28 cellular contexts compared by ENCODE assay signal in genomic region chr17:1498233-1498632, GRCh38.
"Had no signal": no experiment of that assay in that cellular context is flagged by ENCODE, and none has a peak within 500 bp of the region (broad histone marks: within the 10 kb centered on the region; RNA-seq: fewer than 3 reads in every experiment).

No MANE protein-coding gene starts in this region.

- H3K27me3 ChIP-seq: adrenal gland, hepatocyte, right lobe of liver, upper lobe of left lung had no signal

- H3K4me3 ChIP-seq: adrenal gland, hepatocyte, right lobe of liver, thoracic aorta, upper lobe of left lung had no signal

- DNase-seq: activated B cell treated with CpG ODN at 0.5 μM for 24 hours; activated CD4-positive, alpha-beta T cell treated with anti-CD3 and anti-CD28 coated beads for 36 hours; activated CD4-positive, alpha-beta T cell treated with anti-CD3 and anti-CD28 coated beads, Interleukin-2, amount 50 U/mL, for 4 hours; activated CD8-positive, alpha-beta memory T cell treated with anti-CD3 and anti-CD28 coated beads for 24 hours; activated CD8-positive, alpha-beta memory T cell treated with anti-CD3 and anti-CD28 coated beads, Interleukin-2, amount 50 U/mL, for 4 hours; activated naive CD4-positive, alpha-beta T cell; activated T-cell treated with anti-CD3 and anti-CD28 coated beads, Interleukin-2, amount 50 U/mL, for 4 hours; adrenal gland; cerebellar nuclear complex; cortex of kidney; foreskin melanocyte; immature natural killer cell; kidney glomerular epithelial cell; left ventricle myocardium superior; occipital lobe; posterior cingulate gyrus; right lobe of liver; small intestine; stimulated activated CD4-positive, alpha-beta T cell treated with anti-CD3 and anti-CD28 coated beads, Interleukin-15, amount 100 ng/mL, for 24 hours; stimulated activated naive CD4-positive, alpha-beta T cell; T1000; upper lobe of left lung had no signal

- H3K36me3 Mint-ChIP-seq: activated naive CD8-positive, alpha-beta T cell; memory B cell had no signal

- H3K9me3 Mint-ChIP-seq: activated B cell treated with CpG ODN at 0.5 μM for 24 hours; activated T-cell treated with anti-CD3 and anti-CD28 coated beads, Interleukin-2, amount 50 U/mL, for 4 hours; activated T-helper 2 cell treated with anti-CD3 and anti-CD28 coated beads, Interferon-gamma antibody, Interleukin-2, Interleukin-4, amounts not matched to agents 10 μg/mL and 5 μg/mL and 100 μg/mL, durations not matched to agents 14 hours and 24 hours and 36 hours; immature natural killer cell; memory B cell; T-helper 1 cell treated with Interleukin-12 subunit alpha and Interleukin-12 subunit beta and Interleukin-4 antibody, amounts not matched to agents 30 μg/mL and 1 μg/mL, for 36 hours had no signal

- H3K4me3 Mint-ChIP-seq: activated B cell treated with CpG ODN at 0.5 μM for 24 hours; activated CD4-positive, alpha-beta T cell treated with anti-CD3 and anti-CD28 coated beads for 36 hours; activated naive CD8-positive, alpha-beta T cell; activated T-cell treated with anti-CD3 and anti-CD28 coated beads, Interleukin-2, amount 50 U/mL, for 4 hours; immature natural killer cell; memory B cell; T-helper 1 cell treated with Interleukin-12 subunit alpha and Interleukin-12 subunit beta and Interleukin-4 antibody, amounts not matched to agents 30 μg/mL and 1 μg/mL, for 36 hours had no signal

- H2AFZ ChIP-seq: hepatocyte had no signal

- H3K27ac ChIP-seq: adrenal gland, right lobe of liver, thoracic aorta had no signal

- H3K4me1 ChIP-seq: adrenal gland, right lobe of liver had no signal

- H3K9me3 ChIP-seq: adrenal gland, right lobe of liver, thoracic aorta, upper lobe of left lung had no signal

- H3K27ac Mint-ChIP-seq: activated B cell treated with CpG ODN at 0.5 μM for 24 hours; activated CD4-positive, alpha-beta T cell treated with anti-CD3 and anti-CD28 coated beads for 36 hours; activated naive CD8-positive, alpha-beta T cell; activated T-helper 2 cell treated with anti-CD3 and anti-CD28 coated beads, Interferon-gamma antibody, Interleukin-2, Interleukin-4, amounts not matched to agents 10 μg/mL and 5 μg/mL and 100 μg/mL, durations not matched to agents 14 hours and 24 hours and 36 hours; memory B cell; T-helper 1 cell treated with Interleukin-12 subunit alpha and Interleukin-12 subunit beta and Interleukin-4 antibody, amounts not matched to agents 30 μg/mL and 1 μg/mL, for 36 hours had no signal

- H3K27me3 Mint-ChIP-seq: activated B cell treated with CpG ODN at 0.5 μM for 24 hours; activated CD4-positive, alpha-beta T cell treated with anti-CD3 and anti-CD28 coated beads for 36 hours; activated naive CD8-positive, alpha-beta T cell; memory B cell had no signal

- ATAC-seq: activated CD4-positive, alpha-beta T cell treated with anti-CD3 and anti-CD28 coated beads for 36 hours; activated T-cell treated with anti-CD3 and anti-CD28 coated beads, Interleukin-2, amount 50 U/mL, for 4 hours; left ventricle myocardium superior; right lobe of liver had no signal

- H3K4me2 ChIP-seq: hepatocyte had no signal

- H3K4me1 Mint-ChIP-seq: activated CD4-positive, alpha-beta T cell treated with anti-CD3 and anti-CD28 coated beads for 36 hours had no signal
